Comparison of ENCODE assay signal across 1 cellular context in the genomic region with DNA sequence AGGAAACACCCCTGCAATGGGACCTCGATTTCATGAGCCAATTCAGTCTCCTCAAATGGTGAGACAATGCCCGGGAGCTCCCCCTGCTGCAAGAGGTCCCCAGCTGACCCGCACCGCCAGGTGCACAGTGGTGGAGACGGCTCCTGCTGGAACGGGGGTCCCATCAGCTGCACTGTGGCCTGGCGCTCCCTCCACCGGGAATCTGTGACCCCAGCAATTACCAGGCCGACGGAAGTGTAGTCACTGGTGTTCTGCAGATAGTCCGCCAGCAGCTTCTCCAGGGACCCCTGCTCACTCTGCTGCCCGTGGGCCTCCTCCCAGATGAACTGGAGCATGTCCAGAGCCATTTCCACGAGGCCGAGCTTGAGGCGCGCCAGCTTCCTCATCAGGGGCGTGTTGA.
TF ChIP-seq lines count a peak whose summit lies in the region.

No MANE protein-coding gene starts in this region.

TF ChIP-seq in WTC11, 78 proteins besides CTCF, POLR2A, EP300 and RAD21:
- TF ChIP-seq, protein P1, sequence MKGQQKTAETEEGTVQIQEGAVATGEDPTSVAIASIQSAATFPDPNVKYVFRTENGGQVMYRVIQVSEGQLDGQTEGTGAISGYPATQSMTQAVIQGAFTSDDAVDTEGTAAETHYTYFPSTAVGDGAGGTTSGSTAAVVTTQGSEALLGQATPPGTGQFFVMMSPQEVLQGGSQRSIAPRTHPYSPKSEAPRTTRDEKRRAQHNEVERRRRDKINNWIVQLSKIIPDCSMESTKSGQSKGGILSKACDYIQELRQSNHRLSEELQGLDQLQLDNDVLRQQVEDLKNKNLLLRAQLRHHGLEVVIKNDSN (CRISPR knock-in tag; IDR thresholded peaks at IDR 0.05): no peak
- no peak for TF ChIP-seq CREB1 (CRISPR knock-in tag; IDR thresholded peaks at IDR 0.05)
- TF ChIP-seq OVOL2 (CRISPR knock-in tag; IDR thresholded peaks at IDR 0.05; ENCODE audit: borderline replicate concordance): no peak
- no peak for TF ChIP-seq SOX15 (CRISPR knock-in tag; IDR thresholded peaks at IDR 0.05)
- TF ChIP-seq, protein P2, sequence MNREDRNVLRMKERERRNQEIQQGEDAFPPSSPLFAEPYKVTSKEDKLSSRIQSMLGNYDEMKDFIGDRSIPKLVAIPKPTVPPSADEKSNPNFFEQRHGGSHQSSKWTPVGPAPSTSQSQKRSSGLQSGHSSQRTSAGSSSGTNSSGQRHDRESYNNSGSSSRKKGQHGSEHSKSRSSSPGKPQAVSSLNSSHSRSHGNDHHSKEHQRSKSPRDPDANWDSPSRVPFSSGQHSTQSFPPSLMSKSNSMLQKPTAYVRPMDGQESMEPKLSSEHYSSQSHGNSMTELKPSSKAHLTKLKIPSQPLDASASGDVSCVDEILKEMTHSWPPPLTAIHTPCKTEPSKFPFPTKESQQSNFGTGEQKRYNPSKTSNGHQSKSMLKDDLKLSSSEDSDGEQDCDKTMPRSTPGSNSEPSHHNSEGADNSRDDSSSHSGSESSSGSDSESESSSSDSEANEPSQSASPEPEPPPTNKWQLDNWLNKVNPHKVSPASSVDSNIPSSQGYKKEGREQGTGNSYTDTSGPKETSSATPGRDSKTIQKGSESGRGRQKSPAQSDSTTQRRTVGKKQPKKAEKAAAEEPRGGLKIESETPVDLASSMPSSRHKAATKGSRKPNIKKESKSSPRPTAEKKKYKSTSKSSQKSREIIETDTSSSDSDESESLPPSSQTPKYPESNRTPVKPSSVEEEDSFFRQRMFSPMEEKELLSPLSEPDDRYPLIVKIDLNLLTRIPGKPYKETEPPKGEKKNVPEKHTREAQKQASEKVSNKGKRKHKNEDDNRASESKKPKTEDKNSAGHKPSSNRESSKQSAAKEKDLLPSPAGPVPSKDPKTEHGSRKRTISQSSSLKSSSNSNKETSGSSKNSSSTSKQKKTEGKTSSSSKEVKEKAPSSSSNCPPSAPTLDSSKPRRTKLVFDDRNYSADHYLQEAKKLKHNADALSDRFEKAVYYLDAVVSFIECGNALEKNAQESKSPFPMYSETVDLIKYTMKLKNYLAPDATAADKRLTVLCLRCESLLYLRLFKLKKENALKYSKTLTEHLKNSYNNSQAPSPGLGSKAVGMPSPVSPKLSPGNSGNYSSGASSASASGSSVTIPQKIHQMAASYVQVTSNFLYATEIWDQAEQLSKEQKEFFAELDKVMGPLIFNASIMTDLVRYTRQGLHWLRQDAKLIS (CRISPR knock-in tag; IDR thresholded peaks at IDR 0.05; ENCODE audit: borderline replicate concordance): no peak
- TF ChIP-seq GABPB1 (CRISPR knock-in tag; IDR thresholded peaks at IDR 0.05): no peak
- no peak for TF ChIP-seq KAT7 (CRISPR knock-in tag; IDR thresholded peaks at IDR 0.05; ENCODE audit: borderline replicate concordance)
- no peak for TF ChIP-seq NFYB (CRISPR knock-in tag; conservative IDR thresholded peaks at IDR 0.05; ENCODE audit: low read depth)
- no peak for TF ChIP-seq ZNF138 (CRISPR knock-in tag; conservative IDR thresholded peaks at IDR 0.05)
- TF ChIP-seq, protein P3, sequence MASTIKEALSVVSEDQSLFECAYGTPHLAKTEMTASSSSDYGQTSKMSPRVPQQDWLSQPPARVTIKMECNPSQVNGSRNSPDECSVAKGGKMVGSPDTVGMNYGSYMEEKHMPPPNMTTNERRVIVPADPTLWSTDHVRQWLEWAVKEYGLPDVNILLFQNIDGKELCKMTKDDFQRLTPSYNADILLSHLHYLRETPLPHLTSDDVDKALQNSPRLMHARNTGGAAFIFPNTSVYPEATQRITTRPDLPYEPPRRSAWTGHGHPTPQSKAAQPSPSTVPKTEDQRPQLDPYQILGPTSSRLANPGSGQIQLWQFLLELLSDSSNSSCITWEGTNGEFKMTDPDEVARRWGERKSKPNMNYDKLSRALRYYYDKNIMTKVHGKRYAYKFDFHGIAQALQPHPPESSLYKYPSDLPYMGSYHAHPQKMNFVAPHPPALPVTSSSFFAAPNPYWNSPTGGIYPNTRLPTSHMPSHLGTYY (CRISPR knock-in tag; IDR thresholded peaks at IDR 0.05): no peak
- TF ChIP-seq, protein P4, sequence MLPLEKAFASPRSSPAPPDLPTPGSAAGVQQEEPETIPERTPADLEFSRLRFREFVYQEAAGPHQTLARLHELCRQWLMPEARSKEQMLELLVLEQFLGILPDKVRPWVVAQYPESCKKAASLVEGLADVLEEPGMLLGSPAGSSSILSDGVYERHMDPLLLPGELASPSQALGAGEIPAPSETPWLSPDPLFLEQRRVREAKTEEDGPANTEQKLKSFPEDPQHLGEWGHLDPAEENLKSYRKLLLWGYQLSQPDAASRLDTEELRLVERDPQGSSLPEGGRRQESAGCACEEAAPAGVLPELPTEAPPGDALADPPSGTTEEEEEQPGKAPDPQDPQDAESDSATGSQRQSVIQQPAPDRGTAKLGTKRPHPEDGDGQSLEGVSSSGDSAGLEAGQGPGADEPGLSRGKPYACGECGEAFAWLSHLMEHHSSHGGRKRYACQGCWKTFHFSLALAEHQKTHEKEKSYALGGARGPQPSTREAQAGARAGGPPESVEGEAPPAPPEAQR (CRISPR knock-in tag; IDR thresholded peaks at IDR 0.05): no peak
- TF ChIP-seq, protein P5, sequence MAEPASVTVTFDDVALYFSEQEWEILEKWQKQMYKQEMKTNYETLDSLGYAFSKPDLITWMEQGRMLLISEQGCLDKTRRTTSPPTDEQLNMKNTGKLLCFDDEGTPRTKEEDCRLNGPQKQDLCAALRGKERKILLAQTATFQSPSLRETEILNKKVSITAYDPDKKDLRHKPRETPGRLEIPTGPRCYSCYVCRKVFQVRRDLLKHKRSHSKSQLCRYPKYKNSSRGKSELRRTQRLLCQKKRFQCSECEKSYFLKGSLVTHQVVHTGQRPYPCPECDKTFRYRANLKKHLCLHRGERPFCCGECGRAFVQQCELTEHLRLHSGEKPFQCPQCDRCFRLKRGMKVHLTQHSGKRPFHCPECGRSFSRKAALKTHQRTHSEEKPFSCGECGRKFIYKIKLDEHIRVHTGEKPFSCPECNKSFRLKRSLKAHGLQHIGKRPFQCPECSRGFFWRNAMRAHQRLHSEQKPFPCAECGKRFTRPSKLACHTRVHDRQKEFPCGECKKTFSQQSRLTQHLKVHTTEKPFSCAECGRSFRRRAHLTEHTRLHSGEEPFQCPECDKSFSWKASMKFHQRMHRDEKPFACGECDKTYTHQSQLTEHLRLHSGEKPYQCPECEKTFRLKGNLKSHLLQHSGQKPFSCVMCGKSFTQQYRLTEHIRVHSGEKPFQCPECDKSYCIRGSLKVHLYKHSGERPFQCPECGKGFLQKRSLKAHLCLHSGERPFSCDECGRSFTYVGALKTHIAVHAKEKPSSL (CRISPR knock-in tag; conservative IDR thresholded peaks at IDR 0.05): no peak
- TF ChIP-seq ETV6 (CRISPR knock-in tag; IDR thresholded peaks at IDR 0.05): no peak
